Comparison of ENCODE assay signal across 8 cellular contexts in genomic region chr3:196186661-196187573, GRCh38. TPM values are rescaled to one million over a fixed set of nuclear protein-coding genes. Genes with fewer than 3 reads are reported as not detected.
DNase-seq lines count a peak whose midpoint lies in the region; ATAC-seq and TF ChIP-seq lines count a peak whose summit lies in the region.

No MANE protein-coding gene starts in this region.

- H2AFZ ChIP-seq in hepatocyte = peak overlapping the region; percentile 24

- H3K4me1 ChIP-seq in right atrium auricular region (peaks cover 0 to 10% of the 10 kb centered on the region in 2 donors), hepatocyte (ENCODE audit: insufficient read depth) (peaks cover 4% of the 10 kb centered on the region), lower lobe of right lung (no peaks in the 10 kb centered on the region)

- no peaks in the 10 kb centered on the region for H3K79me2 ChIP-seq in hepatocyte

- H3K9me3 ChIP-seq in right atrium auricular region (no peaks in the 10 kb centered on the region), hepatocyte (ENCODE audit: low read depth) (no peaks in the 10 kb centered on the region), lower lobe of right lung (no peaks in the 10 kb centered on the region)

- DNase-seq in Right ventricle myocardium inferior (ENCODE audit: missing footprints) (no peak), right atrium auricular region (ENCODE audit: low spot score) (no peak), SK-N-DZ (ENCODE audit: low spot score) (peak; percentile 95), hepatocyte (ENCODE audit: low spot score) (no peak), superior temporal gyrus (ENCODE audit: extremely low spot score) (peak; percentile 54), lower lobe of right lung (no peak), NOMO-1 (lab: John Stamatoyannopoulos, UW; ENCODE audit: unreplicated experiment in 2 of 2) (no peak)

- H3K27ac ChIP-seq in right atrium auricular region (peak overlapping the region in 1 of 2 donors; percentile 46), hepatocyte (no peak overlapping the region), lower lobe of right lung (no peak overlapping the region)

- H3K4me2 ChIP-seq in hepatocyte = no peak overlapping the region

- H3K27me3 ChIP-seq in right atrium auricular region (no peaks in the 10 kb centered on the region), hepatocyte (no peaks in the 10 kb centered on the region), lower lobe of right lung (ENCODE audit: low read depth) (no peaks in the 10 kb centered on the region)

- no peaks in the 10 kb centered on the region for H3K9me2 ChIP-seq in hepatocyte (replicated peaks; ENCODE audit: insufficient read depth)

- no peaks in the 10 kb centered on the region for H4K20me1 ChIP-seq in hepatocyte (ENCODE audit: insufficient read depth, poor library complexity, severe bottlenecking)

- no peak overlapping the region for H3K4me3 ChIP-seq in right atrium auricular region
- no peak overlapping the region for H3K4me3 ChIP-seq in hepatocyte
- H3K4me3 ChIP-seq in lower lobe of right lung = no peak overlapping the region

- intact Hi-C loops in Right ventricle myocardium inferior (cut with DNase I) (no loop called here), lower lobe of right lung (cut with DNase I) (no loop called here)

- 53% methylated on average over 30 of the region's 31 CpGs for WGBS in hepatocyte (ENCODE audit: low lambda C conversion rate, missing lambda C conversion rate)

- H3K36me3 ChIP-seq in right atrium auricular region (no peaks in the 10 kb centered on the region), hepatocyte (replicated peaks; ENCODE audit: insufficient read depth, low read depth) (no peaks in the 10 kb centered on the region), lower lobe of right lung (no peaks in the 10 kb centered on the region)

- no peak for TF ChIP-seq CTCF in right atrium auricular region (IDR thresholded peaks at IDR 0.05)
- no peak for TF ChIP-seq CTCF in hepatocyte (IDR thresholded peaks at IDR 0.05; ENCODE audit: poor library complexity)
- no peak for TF ChIP-seq CTCF in lower lobe of right lung (IDR thresholded peaks at IDR 0.05)

- ATAC-seq in Right ventricle myocardium inferior (peak; percentile 32), HG03354 (IDR thresholded peaks at IDR 0.05; ENCODE audit: poor library complexity, severe bottlenecking, unreplicated experiment) (peak; percentile 68), lower lobe of right lung (no peak)

RNA-seq across cellular contexts. Expression of gene ZDHHC19, which starts 24.3 kb away (rescaled TPM):
- not detected for total RNA-seq in Right ventricle myocardium inferior
- total RNA-seq in right atrium auricular region = not detected
- not detected in 2 replicates for polyA plus RNA-seq in SK-N-DZ (2014; cell fraction: cytosol; rRNA removed)
- polyA plus RNA-seq in SK-N-DZ (2014; cell fraction: nucleus; rRNA removed) = not detected in 2 replicates
- not detected in 2 replicates for total RNA-seq in hepatocyte
- 0.77 and 0.79 TPM in 2 replicates for polyA plus RNA-seq in hepatocyte
- total RNA-seq in lower lobe of right lung = 1.0 TPM

RNA-seq across cellular contexts. Expression of gene SLC51A, which starts 29.4 kb away (rescaled TPM):
- total RNA-seq in Right ventricle myocardium inferior (0.60 TPM), right atrium auricular region (under 1 TPM in 1 of 2 donors, not detected in 1; 0.35 TPM), hepatocyte (3.9 and 6.3 TPM in 2 replicates), lower lobe of right lung (1.3 TPM)
- not detected in 2 replicates for polyA plus RNA-seq in SK-N-DZ (2014; cell fraction: cytosol; rRNA removed)
- not detected in 2 replicates for polyA plus RNA-seq in SK-N-DZ (2014; cell fraction: nucleus; rRNA removed)
- polyA plus RNA-seq in hepatocyte = 13.9 and 15.8 TPM in 2 replicates

Comparison
In these comparisons a context has a peak if more than half of its experiments do, and no peak if none do; other contexts are left out.
1. ATAC-seq: peak in Right ventricle myocardium inferior (single experiment) and HG03354 (single experiment); none in lower lobe of right lung (0 of 2).
2. DNase-seq: peak in SK-N-DZ (single experiment) and superior temporal gyrus (single experiment); none in Right ventricle myocardium inferior (single experiment), right atrium auricular region (single experiment), hepatocyte (single experiment), lower lobe of right lung (single experiment) and NOMO-1 (0 of 2).